ENCODE assay signal across 1 cellular context in the genomic region with DNA sequence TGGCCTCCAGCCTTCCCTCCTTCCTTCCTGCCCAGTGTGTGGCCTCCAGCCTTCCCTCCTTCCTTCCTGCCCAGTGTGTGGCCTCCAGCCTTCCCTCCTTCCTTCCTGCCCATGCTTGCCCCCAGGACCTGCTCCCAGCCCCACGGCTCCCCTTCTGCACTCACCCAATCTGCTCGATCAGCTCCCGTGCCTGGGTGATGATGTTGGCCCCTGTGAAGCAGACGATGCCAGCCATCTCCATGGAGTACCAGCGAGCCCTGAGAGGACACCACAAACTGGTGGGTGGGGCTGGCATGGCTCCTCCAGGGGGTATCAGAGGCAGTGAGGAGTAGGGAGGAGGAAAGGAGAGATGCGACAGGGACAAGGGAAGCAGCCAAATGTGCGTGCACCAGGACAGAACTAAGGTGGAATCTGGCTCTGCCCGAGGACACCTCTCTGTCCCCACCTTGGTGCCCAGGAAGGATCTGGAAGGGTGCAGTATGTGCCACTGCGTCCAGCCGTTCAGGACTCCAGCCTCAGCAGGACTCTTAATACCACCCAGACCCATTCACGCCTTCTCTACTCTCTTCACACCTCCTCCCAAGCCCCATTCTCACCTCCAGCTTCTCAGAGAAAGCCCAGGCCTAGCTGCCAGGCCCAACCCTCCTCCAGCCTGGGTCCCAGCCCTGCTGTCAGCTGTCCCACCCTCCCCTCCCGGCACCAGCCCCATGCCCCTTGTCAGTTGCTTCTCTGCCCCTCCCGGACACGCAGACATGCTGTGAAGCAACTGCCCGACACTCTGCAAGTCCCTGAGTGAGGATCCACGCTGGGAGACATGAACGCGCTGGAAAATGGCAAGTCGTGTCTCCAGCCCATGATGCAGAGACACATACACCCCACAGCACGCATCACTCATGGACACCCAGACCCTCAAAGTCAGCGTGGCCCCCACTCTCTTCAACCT.
TF ChIP-seq lines count a peak whose summit lies in the region.

No MANE protein-coding gene starts in this region.

TF ChIP-seq in K562, 482 proteins besides CTCF, POLR2A, EP300 and RAD21:
- peak; percentile 18; the same call in 1 of the 2 replicates for TF ChIP-seq POLR2AphosphoS5 (IDR thresholded peaks at IDR 0.05; ENCODE audit: control insufficient read depth, insufficient read depth, low read depth, low read length)
- TF ChIP-seq DPF2 (IDR thresholded peaks at IDR 0.05): no peak
- TF ChIP-seq KLF13 (tag; IDR thresholded peaks at IDR 0.05; ENCODE audit: borderline replicate concordance, low read depth): no peak
- TF ChIP-seq POLR2G (IDR thresholded peaks at IDR 0.05; ENCODE audit: low read depth, low read length): 0 out of 2 replicates have a peak, but pooled peaks have one; percentile 27
- no peak for TF ChIP-seq NR2C1 (IDR thresholded peaks at IDR 0.05)
- TF ChIP-seq NR2C1 (tag; IDR thresholded peaks at IDR 0.05): no peak
- no peak for TF ChIP-seq MEIS2 (IDR thresholded peaks at IDR 0.05; ENCODE audit: partially characterized antibody)
- no peak for TF ChIP-seq PRPF4 (IDR thresholded peaks at IDR 0.05; ENCODE audit: insufficient read depth, low read depth, low read length, poor library complexity, severe bottlenecking)
- TF ChIP-seq L3MBTL2 (IDR thresholded peaks at IDR 0.05): no peak
- TF ChIP-seq, protein P1, sequence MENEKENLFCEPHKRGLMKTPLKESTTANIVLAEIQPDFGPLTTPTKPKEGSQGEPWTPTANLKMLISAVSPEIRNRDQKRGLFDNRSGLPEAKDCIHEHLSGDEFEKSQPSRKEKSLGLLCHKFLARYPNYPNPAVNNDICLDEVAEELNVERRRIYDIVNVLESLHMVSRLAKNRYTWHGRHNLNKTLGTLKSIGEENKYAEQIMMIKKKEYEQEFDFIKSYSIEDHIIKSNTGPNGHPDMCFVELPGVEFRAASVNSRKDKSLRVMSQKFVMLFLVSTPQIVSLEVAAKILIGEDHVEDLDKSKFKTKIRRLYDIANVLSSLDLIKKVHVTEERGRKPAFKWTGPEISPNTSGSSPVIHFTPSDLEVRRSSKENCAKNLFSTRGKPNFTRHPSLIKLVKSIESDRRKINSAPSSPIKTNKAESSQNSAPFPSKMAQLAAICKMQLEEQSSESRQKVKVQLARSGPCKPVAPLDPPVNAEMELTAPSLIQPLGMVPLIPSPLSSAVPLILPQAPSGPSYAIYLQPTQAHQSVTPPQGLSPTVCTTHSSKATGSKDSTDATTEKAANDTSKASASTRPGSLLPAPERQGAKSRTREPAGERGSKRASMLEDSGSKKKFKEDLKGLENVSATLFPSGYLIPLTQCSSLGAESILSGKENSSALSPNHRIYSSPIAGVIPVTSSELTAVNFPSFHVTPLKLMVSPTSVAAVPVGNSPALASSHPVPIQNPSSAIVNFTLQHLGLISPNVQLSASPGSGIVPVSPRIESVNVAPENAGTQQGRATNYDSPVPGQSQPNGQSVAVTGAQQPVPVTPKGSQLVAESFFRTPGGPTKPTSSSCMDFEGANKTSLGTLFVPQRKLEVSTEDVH (IDR thresholded peaks at IDR 0.05; ENCODE audit: low read depth, partially characterized antibody): no peak
- no peak for TF ChIP-seq ZNF318 (IDR thresholded peaks at IDR 0.05; ENCODE audit: borderline replicate concordance in 1 of 2, low read depth in 1 of 2)
- no peak for TF ChIP-seq MCM3 (IDR thresholded peaks at IDR 0.05)
